Comparison of ENCODE assay signal across 14 cellular contexts in the genomic region with DNA sequence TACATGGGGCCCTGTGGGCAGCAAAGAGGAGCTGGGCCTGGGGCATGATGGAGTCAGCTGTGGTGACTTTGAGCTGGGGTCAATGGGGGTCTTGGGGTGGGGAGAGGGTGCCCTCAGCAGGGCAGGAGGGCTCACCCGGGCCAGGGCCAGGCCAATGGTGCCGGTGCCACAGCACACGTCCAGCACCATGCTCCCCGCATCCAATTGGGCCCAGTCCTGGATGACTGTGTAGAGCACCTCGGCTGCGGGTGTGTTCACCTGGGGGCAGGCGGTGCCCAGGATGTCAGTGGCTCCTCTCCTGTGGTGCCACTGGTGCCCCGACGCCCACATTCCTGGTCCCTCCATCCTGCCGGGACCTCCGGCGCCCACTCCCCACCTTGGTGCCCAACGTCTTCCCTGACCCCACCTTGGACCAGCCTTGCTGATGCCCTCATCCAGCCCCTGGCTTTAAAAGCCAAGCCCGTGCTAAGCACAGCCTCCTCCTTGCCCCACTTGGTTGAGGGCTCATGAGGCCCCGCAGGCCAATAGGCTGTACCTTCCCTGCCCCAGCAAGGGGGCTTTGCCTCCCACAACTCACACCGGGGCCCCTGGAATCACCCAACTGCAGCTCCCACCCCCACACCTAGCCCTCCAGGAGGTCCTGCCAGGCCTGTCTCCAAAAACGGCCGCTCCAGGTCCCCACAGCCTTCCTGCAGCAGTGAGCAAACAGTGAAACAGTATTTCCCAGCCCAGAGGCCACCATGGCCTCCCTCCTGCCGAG. TPM values are rescaled to one million over a fixed set of nuclear protein-coding genes. Genes with fewer than 3 reads are reported as not detected.
DNase-seq lines count a peak whose midpoint lies in the region; ATAC-seq and TF ChIP-seq lines count a peak whose summit lies in the region.
"Had no signal": no experiment of that assay in that cellular context is flagged by ENCODE, and none has a peak within 500 bp of the region (broad histone marks: within the 10 kb centered on the region; RNA-seq: fewer than 3 reads in every experiment).

No MANE protein-coding gene starts in this region.

- H3K27me3 Mint-ChIP-seq in stimulated activated naive CD8-positive, alpha-beta T cell treated with anti-CD3 and anti-CD28 coated beads, Interleukin-15, Interleukin-2, amounts not matched to agents 100 ng/mL and 50 ng/mL, for 24 hours = no peaks in the 10 kb centered on the region
- H3K27me3 Mint-ChIP-seq in activated naive CD8-positive, alpha-beta T cell = no peaks in the 10 kb centered on the region

- H3K4me3 ChIP-seq in right lobe of liver = no peak overlapping the region
- H3K4me3 ChIP-seq: cardiac muscle cell, upper lobe of left lung had no signal

- H3K4me3 Mint-ChIP-seq in stimulated activated naive CD8-positive, alpha-beta T cell treated with anti-CD3 and anti-CD28 coated beads, Interleukin-15, Interleukin-2, amounts not matched to agents 100 ng/mL and 50 ng/mL, for 24 hours = no peak overlapping the region
- H3K4me3 Mint-ChIP-seq in activated naive CD8-positive, alpha-beta T cell = no peak overlapping the region

- H3K27ac ChIP-seq in right lobe of liver = no peak overlapping the region
- H3K27ac ChIP-seq: cardiac muscle cell, upper lobe of left lung had no signal

- no peak for TF ChIP-seq POLR2A in right lobe of liver (IDR thresholded peaks at IDR 0.05)

- no peaks in the 10 kb centered on the region for H3K9me3 Mint-ChIP-seq in stimulated activated naive CD8-positive, alpha-beta T cell treated with anti-CD3 and anti-CD28 coated beads, Interleukin-15, Interleukin-2, amounts not matched to agents 100 ng/mL and 50 ng/mL, for 24 hours
- no peaks in the 10 kb centered on the region for H3K9me3 Mint-ChIP-seq in activated naive CD8-positive, alpha-beta T cell (ENCODE audit: low read depth)

- peaks cover 0 to 56% (median 17%) of the 10 kb centered on the region in 4 donors for H3K36me3 ChIP-seq in right lobe of liver

- no peaks in the 10 kb centered on the region for H3K27me3 ChIP-seq in right lobe of liver
- H3K27me3 ChIP-seq: cardiac muscle cell, upper lobe of left lung had no signal

- peak overlapping the region; percentile 75 for H3K27ac Mint-ChIP-seq in stimulated activated naive CD8-positive, alpha-beta T cell treated with anti-CD3 and anti-CD28 coated beads, Interleukin-15, Interleukin-2, amounts not matched to agents 100 ng/mL and 50 ng/mL, for 24 hours
- peak overlapping the region; percentile 61 for H3K27ac Mint-ChIP-seq in activated naive CD8-positive, alpha-beta T cell

- H3K36me3 Mint-ChIP-seq in stimulated activated naive CD8-positive, alpha-beta T cell treated with anti-CD3 and anti-CD28 coated beads, Interleukin-15, Interleukin-2, amounts not matched to agents 100 ng/mL and 50 ng/mL, for 24 hours (ENCODE audit: low read depth) = peaks cover 43% of the 10 kb centered on the region
- H3K36me3 Mint-ChIP-seq in activated naive CD8-positive, alpha-beta T cell = peaks cover 3% of the 10 kb centered on the region

- no peak for DNase-seq in stimulated activated naive CD8-positive, alpha-beta T cell treated with anti-CD3 and anti-CD28 coated beads, Interleukin-15, Interleukin-2, amounts not matched to agents 100 U/mL and 50 U/mL, for 24 hours
- DNase-seq in right lobe of liver (peak in 2 of 3 donors; percentile 21 to 53), RKO (ENCODE audit: low spot score) (no peak), dermis blood vessel endothelial cell (no peak), NCI-H1105 (lab: John Stamatoyannopoulos, UW) (no peak)
- DNase-seq: activated CD4-positive, CD25-positive, alpha-beta regulatory T cell; activated effector memory CD4-positive, alpha-beta T cell treated with Interleukin-2 at 50 U/mL for 16 hours; NCI-H1105 treated with DMSO at 0.1 percent for 48 hours; NCI-H345 had no signal

- 71% methylated on average over 3 of the region's 19 CpGs for WGBS in right lobe of liver (ENCODE audit: insufficient coverage, low coverage, low lambda C conversion rate, missing lambda C conversion rate)

- TF ChIP-seq CTCF in right lobe of liver (IDR thresholded peaks at IDR 0.05) = no peak

- peaks cover 0 to 19% (median 9%) of the 10 kb centered on the region in 4 donors for H3K4me1 ChIP-seq in right lobe of liver

- no peak for ATAC-seq in stimulated activated naive CD8-positive, alpha-beta T cell treated with anti-CD3 and anti-CD28 coated beads, Interleukin-15, Interleukin-2, amounts not matched to agents 100 U/mL and 50 U/mL, for 24 hours
- ATAC-seq in right lobe of liver (no peak), HG03460 (IDR thresholded peaks at IDR 0.05; ENCODE audit: unreplicated experiment) (no peak)

- H3K9me3 ChIP-seq in right lobe of liver = no peaks in the 10 kb centered on the region
- H3K9me3 ChIP-seq: upper lobe of left lung had no signal

- peaks cover 47% of the 10 kb centered on the region for H3K4me1 Mint-ChIP-seq in stimulated activated naive CD8-positive, alpha-beta T cell treated with anti-CD3 and anti-CD28 coated beads, Interleukin-15, Interleukin-2, amounts not matched to agents 100 ng/mL and 50 ng/mL, for 24 hours (ENCODE audit: low read depth)
- H3K4me1 Mint-ChIP-seq in activated naive CD8-positive, alpha-beta T cell (ENCODE audit: low read depth) = peaks cover 30% of the 10 kb centered on the region

- intact Hi-C loops in right lobe of liver (cut with DNase I) = loop anchor here (10.0 kb wide), 1 partner anchor 139 kb away; no protein-coding TSS in a partner anchor

RNA-seq across cellular contexts. Expression of a gene that starts 2.2 kb away (rescaled TPM):
- 100 to 1,000 TPM in 2 of 6 experiments, 10 to 100 TPM in 4; 39.5 to 224 (median 52.2) TPM for total RNA-seq in right lobe of liver
- 239 and 338 TPM in 2 replicates for total RNA-seq in dermis blood vessel endothelial cell

RNA-seq across cellular contexts. Expression of a gene that starts 3.3 kb away (rescaled TPM):
- total RNA-seq in right lobe of liver (10 to 100 TPM; 26.9 to 54.6 (median 29.1) TPM), dermis blood vessel endothelial cell (39.9 and 48.8 TPM in 2 replicates)

RNA-seq across cellular contexts. Expression of a gene that starts 17.9 kb away (rescaled TPM):
- total RNA-seq in right lobe of liver (10 to 100 TPM; 11.4 to 39.0 (median 28.7) TPM), dermis blood vessel endothelial cell (9.0 and 20.4 TPM in 2 replicates)

RNA-seq across cellular contexts. Expression of a gene that starts 33.7 kb away (rescaled TPM):
- total RNA-seq in right lobe of liver (10 to 100 TPM; 11.4 to 27.2 (median 16.1) TPM), dermis blood vessel endothelial cell (30.2 and 30.3 TPM in 2 replicates)

RNA-seq across cellular contexts. Expression of a gene that starts 37.1 kb away (rescaled TPM):
- total RNA-seq in right lobe of liver = not detected
- total RNA-seq in dermis blood vessel endothelial cell = 9.4 and 11.1 TPM in 2 replicates
- total RNA-seq: cardiac muscle cell had no signal

Comparison
In these comparisons a context has a peak if more than half of its experiments do, and no peak if none do; other contexts are left out.
1. DNase-seq: peak in right lobe of liver (2 of 3); none in stimulated activated naive CD8-positive, alpha-beta T cell treated with anti-CD3 and anti-CD28 coated beads, Interleukin-15, Interleukin-2, amounts not matched to agents 100 U/mL and 50 U/mL, for 24 hours (single experiment), RKO (single experiment), dermis blood vessel endothelial cell (single experiment) and NCI-H1105 (single experiment).